ENCODE assay signal across 1 cellular context in the genomic region with DNA sequence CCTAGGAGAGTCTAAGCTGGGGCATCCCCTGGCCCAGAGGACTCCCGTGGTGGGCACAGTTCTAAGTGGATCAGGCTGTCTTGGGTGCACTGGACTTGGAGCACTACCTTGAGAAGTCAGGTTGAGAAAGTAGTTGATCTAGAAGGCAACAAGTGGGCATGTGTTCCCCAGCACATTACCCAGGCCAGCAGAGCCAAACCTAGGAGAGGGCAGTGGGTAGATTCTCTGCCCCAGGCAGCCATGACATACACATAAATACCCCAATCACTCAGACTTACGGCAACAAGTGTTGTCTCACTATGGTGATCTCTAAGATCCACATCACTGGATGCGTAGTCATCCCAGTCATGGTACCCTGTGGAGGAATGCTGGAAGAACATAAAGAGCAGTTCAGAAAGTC.
TF ChIP-seq lines count a peak whose summit lies in the region.

No MANE protein-coding gene starts in this region.

TF ChIP-seq in GM23338, 12 proteins besides CTCF, POLR2A, EP300 and RAD21:
- TF ChIP-seq CREB1 (CRISPR knock-in tag; IDR thresholded peaks at IDR 0.05; ENCODE audit: low read depth) (no peak), ZNF331 (CRISPR knock-in tag; IDR thresholded peaks at IDR 0.05; ENCODE audit: low read depth) (no peak), POLR2AphosphoS5 (IDR thresholded peaks at IDR 0.05; ENCODE audit: low read depth) (no peak), JUNB (IDR thresholded peaks at IDR 0.05; ENCODE audit: unreplicated experiment) (no peak)
- TF ChIP-seq, protein P1, sequence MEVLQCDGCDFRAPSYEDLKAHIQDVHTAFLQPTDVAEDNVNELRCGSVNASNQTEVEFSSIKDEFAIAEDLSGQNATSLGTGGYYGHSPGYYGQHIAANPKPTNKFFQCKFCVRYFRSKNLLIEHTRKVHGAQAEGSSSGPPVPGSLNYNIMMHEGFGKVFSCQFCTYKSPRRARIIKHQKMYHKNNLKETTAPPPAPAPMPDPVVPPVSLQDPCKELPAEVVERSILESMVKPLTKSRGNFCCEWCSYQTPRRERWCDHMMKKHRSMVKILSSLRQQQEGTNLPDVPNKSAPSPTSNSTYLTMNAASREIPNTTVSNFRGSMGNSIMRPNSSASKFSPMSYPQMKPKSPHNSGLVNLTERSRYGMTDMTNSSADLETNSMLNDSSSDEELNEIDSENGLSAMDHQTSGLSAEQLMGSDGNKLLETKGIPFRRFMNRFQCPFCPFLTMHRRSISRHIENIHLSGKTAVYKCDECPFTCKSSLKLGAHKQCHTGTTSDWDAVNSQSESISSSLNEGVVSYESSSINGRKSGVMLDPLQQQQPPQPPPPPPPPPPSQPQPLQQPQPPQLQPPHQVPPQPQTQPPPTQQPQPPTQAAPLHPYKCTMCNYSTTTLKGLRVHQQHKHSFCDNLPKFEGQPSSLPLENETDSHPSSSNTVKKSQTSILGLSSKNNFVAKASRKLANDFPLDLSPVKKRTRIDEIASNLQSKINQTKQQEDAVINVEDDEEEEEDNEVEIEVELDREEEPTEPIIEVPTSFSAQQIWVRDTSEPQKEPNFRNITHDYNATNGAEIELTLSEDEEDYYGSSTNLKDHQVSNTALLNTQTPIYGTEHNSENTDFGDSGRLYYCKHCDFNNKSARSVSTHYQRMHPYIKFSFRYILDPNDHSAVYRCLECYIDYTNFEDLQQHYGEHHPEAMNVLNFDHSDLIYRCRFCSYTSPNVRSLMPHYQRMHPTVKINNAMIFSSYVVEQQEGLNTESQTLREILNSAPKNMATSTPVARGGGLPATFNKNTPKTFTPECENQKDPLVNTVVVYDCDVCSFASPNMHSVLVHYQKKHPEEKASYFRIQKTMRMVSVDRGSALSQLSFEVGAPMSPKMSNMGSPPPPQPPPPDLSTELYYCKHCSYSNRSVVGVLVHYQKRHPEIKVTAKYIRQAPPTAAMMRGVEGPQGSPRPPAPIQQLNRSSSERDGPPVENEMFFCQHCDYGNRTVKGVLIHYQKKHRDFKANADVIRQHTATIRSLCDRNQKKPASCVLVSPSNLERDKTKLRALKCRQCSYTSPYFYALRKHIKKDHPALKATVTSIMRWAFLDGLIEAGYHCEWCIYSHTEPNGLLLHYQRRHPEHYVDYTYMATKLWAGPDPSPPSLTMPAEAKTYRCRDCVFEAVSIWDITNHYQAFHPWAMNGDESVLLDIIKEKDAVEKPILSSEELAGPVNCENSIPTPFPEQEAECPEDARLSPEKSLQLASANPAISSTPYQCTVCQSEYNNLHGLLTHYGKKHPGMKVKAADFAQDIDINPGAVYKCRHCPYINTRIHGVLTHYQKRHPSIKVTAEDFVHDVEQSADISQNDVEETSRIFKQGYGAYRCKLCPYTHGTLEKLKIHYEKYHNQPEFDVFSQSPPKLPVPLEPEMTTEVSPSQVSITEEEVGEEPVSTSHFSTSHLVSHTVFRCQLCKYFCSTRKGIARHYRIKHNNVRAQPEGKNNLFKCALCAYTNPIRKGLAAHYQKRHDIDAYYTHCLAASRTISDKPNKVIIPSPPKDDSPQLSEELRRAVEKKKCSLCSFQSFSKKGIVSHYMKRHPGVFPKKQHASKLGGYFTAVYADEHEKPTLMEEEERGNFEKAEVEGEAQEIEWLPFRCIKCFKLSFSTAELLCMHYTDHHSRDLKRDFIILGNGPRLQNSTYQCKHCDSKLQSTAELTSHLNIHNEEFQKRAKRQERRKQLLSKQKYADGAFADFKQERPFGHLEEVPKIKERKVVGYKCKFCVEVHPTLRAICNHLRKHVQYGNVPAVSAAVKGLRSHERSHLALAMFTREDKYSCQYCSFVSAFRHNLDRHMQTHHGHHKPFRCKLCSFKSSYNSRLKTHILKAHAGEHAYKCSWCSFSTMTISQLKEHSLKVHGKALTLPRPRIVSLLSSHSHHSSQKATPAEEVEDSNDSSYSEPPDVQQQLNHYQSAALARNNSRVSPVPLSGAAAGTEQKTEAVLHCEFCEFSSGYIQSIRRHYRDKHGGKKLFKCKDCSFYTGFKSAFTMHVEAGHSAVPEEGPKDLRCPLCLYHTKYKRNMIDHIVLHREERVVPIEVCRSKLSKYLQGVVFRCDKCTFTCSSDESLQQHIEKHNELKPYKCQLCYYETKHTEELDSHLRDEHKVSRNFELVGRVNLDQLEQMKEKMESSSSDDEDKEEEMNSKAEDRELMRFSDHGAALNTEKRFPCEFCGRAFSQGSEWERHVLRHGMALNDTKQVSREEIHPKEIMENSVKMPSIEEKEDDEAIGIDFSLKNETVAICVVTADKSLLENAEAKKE (CRISPR knock-in tag; IDR thresholded peaks at IDR 0.05) = no peak
